29 cellular contexts compared by ENCODE assay signal in the genomic region with DNA sequence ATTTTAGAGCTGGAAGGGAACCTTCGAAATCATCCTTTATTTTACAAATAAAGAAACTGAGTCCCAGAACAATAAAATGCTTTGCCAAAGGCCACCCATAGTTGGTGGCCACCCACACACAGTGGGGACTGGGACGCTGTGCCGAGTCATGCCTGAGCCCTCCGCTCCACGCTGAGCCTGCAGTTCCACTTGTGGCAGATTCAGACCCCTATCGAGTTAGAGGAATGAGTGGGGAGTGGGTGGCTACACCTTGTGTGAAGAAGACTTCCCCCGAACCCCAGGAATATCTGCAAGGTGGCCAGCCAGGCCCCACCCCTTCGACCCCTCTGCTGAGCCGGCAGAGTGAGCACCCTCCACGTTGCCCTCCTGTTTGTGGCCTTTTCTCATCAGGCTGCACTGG.
"Had no signal": no experiment of that assay in that cellular context is flagged by ENCODE, and none has a peak within 500 bp of the region (broad histone marks: within the 10 kb centered on the region; RNA-seq: fewer than 3 reads in every experiment).

No MANE protein-coding gene starts in this region.

- H3K27ac Mint-ChIP-seq: naive thymus-derived CD4-positive, alpha-beta T cell; T-helper 1 cell treated with Interleukin-12 subunit alpha and Interleukin-12 subunit beta and Interleukin-4 antibody, amounts not matched to agents 30 μg/mL and 1 μg/mL, for 36 hours had no signal

- H3K36me3 Mint-ChIP-seq: naive thymus-derived CD4-positive, alpha-beta T cell had no signal

- FAIRE-seq: astrocyte, endometrium, frontal cortex, TTC549 had no signal

- H3K4me1 Mint-ChIP-seq: central memory CD8-positive, alpha-beta T cell had no signal

- H3K27me3 Mint-ChIP-seq: central memory CD8-positive, alpha-beta T cell had no signal

- H3K4me1 ChIP-seq: transverse colon, uterus had no signal

- H3K27me3 ChIP-seq: brain microvascular endothelial cell, transverse colon, uterus had no signal

- H3K9me3 Mint-ChIP-seq: central memory CD8-positive, alpha-beta T cell; naive thymus-derived CD4-positive, alpha-beta T cell; T-helper 1 cell treated with Interleukin-12 subunit alpha and Interleukin-12 subunit beta and Interleukin-4 antibody, amounts not matched to agents 30 μg/mL and 1 μg/mL, for 36 hours had no signal

- H3K9me3 ChIP-seq: transverse colon, uterus had no signal

- H3K36me3 ChIP-seq: brain microvascular endothelial cell, transverse colon, uterus had no signal

- H3K4me3 ChIP-seq: transverse colon, uterus had no signal

- DNase-seq: activated CD4-positive, alpha-beta T cell treated with anti-CD3 and anti-CD28 coated beads for 48 hours; activated CD4-positive, alpha-beta T cell treated with anti-CD3 and anti-CD28 coated beads, Interleukin-2, amount 50 U/mL, for 48 hours; activated CD8-positive, alpha-beta memory T cell treated with anti-CD3 and anti-CD28 coated beads for 24 hours; activated gamma-delta T cell; activated naive CD4-positive, alpha-beta T cell treated with anti-CD3 and anti-CD28 coated beads, Interleukin-2, amount 50 U/mL, for 16 hours; amniotic stem cell; brain microvascular endothelial cell; dermis blood vessel endothelial cell; effector CD8-positive, alpha-beta T cell; left ventricle myocardium superior; mammary epithelial cell; midbrain; naive thymus-derived CD4-positive, alpha-beta T cell; occipital lobe; right cardiac atrium; stimulated activated CD4-positive, alpha-beta T cell treated with anti-CD3 and anti-CD28 coated beads, Interleukin-2, amount 100 ng/mL, for 48 hours; stimulated activated naive CD4-positive, alpha-beta T cell treated with Interleukin-2 at 50 U/mL for 16 hours; SW 1271; T-helper 9 cell; transverse colon had no signal

- H3K27ac ChIP-seq: brain microvascular endothelial cell, epithelial cell of prostate, transverse colon, uterus, VCaP had no signal

- H3K4me3 Mint-ChIP-seq: central memory CD8-positive, alpha-beta T cell; naive thymus-derived CD4-positive, alpha-beta T cell; T-helper 1 cell treated with Interleukin-12 subunit alpha and Interleukin-12 subunit beta and Interleukin-4 antibody, amounts not matched to agents 30 μg/mL and 1 μg/mL, for 36 hours had no signal
